ENCODE assay signal across 8 cellular contexts in genomic region chr3:47163990-47164848, GRCh38. TPM values are rescaled to one million over a fixed set of nuclear protein-coding genes. Genes with fewer than 3 reads are reported as not detected.
DNase-seq lines count a peak whose midpoint lies in the region; ATAC-seq lines count a peak whose summit lies in the region.

A gene with protein sequence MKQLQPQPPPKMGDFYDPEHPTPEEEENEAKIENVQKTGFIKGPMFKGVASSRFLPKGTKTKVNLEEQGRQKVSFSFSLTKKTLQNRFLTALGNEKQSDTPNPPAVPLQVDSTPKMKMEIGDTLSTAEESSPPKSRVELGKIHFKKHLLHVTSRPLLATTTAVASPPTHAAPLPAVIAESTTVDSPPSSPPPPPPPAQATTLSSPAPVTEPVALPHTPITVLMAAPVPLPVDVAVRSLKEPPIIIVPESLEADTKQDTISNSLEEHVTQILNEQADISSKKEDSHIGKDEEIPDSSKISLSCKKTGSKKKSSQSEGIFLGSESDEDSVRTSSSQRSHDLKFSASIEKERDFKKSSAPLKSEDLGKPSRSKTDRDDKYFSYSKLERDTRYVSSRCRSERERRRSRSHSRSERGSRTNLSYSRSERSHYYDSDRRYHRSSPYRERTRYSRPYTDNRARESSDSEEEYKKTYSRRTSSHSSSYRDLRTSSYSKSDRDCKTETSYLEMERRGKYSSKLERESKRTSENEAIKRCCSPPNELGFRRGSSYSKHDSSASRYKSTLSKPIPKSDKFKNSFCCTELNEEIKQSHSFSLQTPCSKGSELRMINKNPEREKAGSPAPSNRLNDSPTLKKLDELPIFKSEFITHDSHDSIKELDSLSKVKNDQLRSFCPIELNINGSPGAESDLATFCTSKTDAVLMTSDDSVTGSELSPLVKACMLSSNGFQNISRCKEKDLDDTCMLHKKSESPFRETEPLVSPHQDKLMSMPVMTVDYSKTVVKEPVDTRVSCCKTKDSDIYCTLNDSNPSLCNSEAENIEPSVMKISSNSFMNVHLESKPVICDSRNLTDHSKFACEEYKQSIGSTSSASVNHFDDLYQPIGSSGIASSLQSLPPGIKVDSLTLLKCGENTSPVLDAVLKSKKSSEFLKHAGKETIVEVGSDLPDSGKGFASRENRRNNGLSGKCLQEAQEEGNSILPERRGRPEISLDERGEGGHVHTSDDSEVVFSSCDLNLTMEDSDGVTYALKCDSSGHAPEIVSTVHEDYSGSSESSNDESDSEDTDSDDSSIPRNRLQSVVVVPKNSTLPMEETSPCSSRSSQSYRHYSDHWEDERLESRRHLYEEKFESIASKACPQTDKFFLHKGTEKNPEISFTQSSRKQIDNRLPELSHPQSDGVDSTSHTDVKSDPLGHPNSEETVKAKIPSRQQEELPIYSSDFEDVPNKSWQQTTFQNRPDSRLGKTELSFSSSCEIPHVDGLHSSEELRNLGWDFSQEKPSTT (N-terminal part only) (minus strand): TSS chr3:47164113. CDS start chr3:47163924, 189 bp downstream.

- DNase-seq in Ammon's horn (ENCODE audit: low spot score), result peak; percentile 96
- peak; percentile 72 for DNase-seq in NCI-H510A treated with DMSO at 0.1 percent for 48 hours (lab: John Stamatoyannopoulos, UW)
- DNase-seq in activated CD4-positive, alpha-beta T cell treated with anti-CD3 and anti-CD28 coated beads for 48 hours, result peak; percentile 91
- DNase-seq in left colon, result peak; percentile 95 to 97
- peak; percentile 73 to 78 for DNase-seq in stimulated activated CD4-positive, alpha-beta T cell treated with anti-CD3 and anti-CD28 coated beads, Interleukin-1b, Interleukin-23, amount 100 ng/mL, for 4 hours (ENCODE audit: low read depth in 2 of 2)

- peak; percentile 75 for ATAC-seq in GM19035 (IDR thresholded peaks at IDR 0.05; ENCODE audit: unreplicated experiment)
- ATAC-seq in HG03342 (IDR thresholded peaks at IDR 0.05; ENCODE audit: unreplicated experiment), result peak; percentile 65
- peak; percentile 91 for ATAC-seq in left colon

- H3K27ac ChIP-seq in cingulate gyrus (ENCODE audit: low read depth, low read length), result peak within 1 kb of the TSS; percentile 90

- intact Hi-C loops in left colon (cut with DNase I, micrococcal nuclease), result no loop called here

RNA-seq across cellular contexts. Expression of the gene that starts here (rescaled TPM):
- total RNA-seq in left colon, result 10 to 100 TPM; 45.3 to 49.1 TPM

Comparison
In these comparisons a context has a peak if more than half of its experiments do, and no peak if none do; other contexts are left out.
1. Peak in every context shown above with its lines: DNase-seq, ATAC-seq and H3K27ac ChIP-seq.